Comparison of ENCODE assay signal across 8 cellular contexts in genomic region chr3:39124876-39125836, GRCh38. TPM values are rescaled to one million over a fixed set of nuclear protein-coding genes. Genes with fewer than 3 reads are reported as not detected.
DNase-seq lines count a peak whose midpoint lies in the region; ATAC-seq lines count a peak whose summit lies in the region.

No MANE protein-coding gene starts in this region.

- H3K4me3 Mint-ChIP-seq in activated naive CD4-positive, alpha-beta T cell treated with anti-CD3 and anti-CD28 coated beads, Interleukin-2, amount 10 ng/mL, durations not matched to agents 7 days and 5 days: no peak overlapping the region

- peak; percentile 48 for DNase-seq in GM03348 (ENCODE audit: low spot score)
- peak; percentile 50 for DNase-seq in SK-MEL-5 (ENCODE audit: low read depth, low spot score)
- DNase-seq in cardiac septum (ENCODE audit: low spot score): peak; percentile 70
- DNase-seq in sciatic nerve (ENCODE audit: low spot score): no peak
- no peak for DNase-seq in activated naive CD4-positive, alpha-beta T cell treated with anti-CD3 and anti-CD28 coated beads, Interleukin-2, amount 10 ng/mL, durations not matched to agents 7 days and 5 days
- no peak for DNase-seq in activated effector memory CD4-positive, alpha-beta T cell treated with anti-CD3 and anti-CD28 coated beads, Interleukin-2, amount 50 U/mL, for 16 hours

- H3K27ac Mint-ChIP-seq in activated naive CD4-positive, alpha-beta T cell treated with anti-CD3 and anti-CD28 coated beads, Interleukin-2, amount 10 ng/mL, durations not matched to agents 7 days and 5 days: no peak overlapping the region

- in situ Hi-C loops in SK-MEL-5 (cut with HindIII; ENCODE audit: low pct_unique_long_range_greater_than_20kb, low sequenced_read_pairs): loop anchor here (25.0 kb wide), 1 partner anchor 162 kb away; the partner anchor contains the start of gene CX3CR1

- peaks cover 32% of the 10 kb centered on the region for H3K27me3 Mint-ChIP-seq in activated naive CD4-positive, alpha-beta T cell treated with anti-CD3 and anti-CD28 coated beads, Interleukin-2, amount 10 ng/mL, durations not matched to agents 7 days and 5 days

- H3K36me3 Mint-ChIP-seq in activated naive CD4-positive, alpha-beta T cell treated with anti-CD3 and anti-CD28 coated beads, Interleukin-2, amount 10 ng/mL, durations not matched to agents 7 days and 5 days: no peaks in the 10 kb centered on the region

- ATAC-seq in sciatic nerve (peak; percentile 65), HG02970 (IDR thresholded peaks at IDR 0.05; ENCODE audit: low FRiP score, unreplicated experiment) (no peak), GM21619 (IDR thresholded peaks at IDR 0.05; ENCODE audit: unreplicated experiment) (no peak)

- peaks cover 27% of the 10 kb centered on the region for H3K4me1 Mint-ChIP-seq in activated naive CD4-positive, alpha-beta T cell treated with anti-CD3 and anti-CD28 coated beads, Interleukin-2, amount 10 ng/mL, durations not matched to agents 7 days and 5 days

- H3K9me3 Mint-ChIP-seq in activated naive CD4-positive, alpha-beta T cell treated with anti-CD3 and anti-CD28 coated beads, Interleukin-2, amount 10 ng/mL, durations not matched to agents 7 days and 5 days: no peaks in the 10 kb centered on the region

- CTCF ChIA-PET in activated naive CD4-positive, alpha-beta T cell treated with anti-CD3 and anti-CD28 coated beads, Interleukin-2, amount 10 ng/mL, durations not matched to agents 7 days and 5 days (lab: Charles Lee): interaction anchor here (0.6 to 6.6 kb wide), 9 partner anchors 13 to 167 kb away, joined by 3 to 83 read pairs (median 3); no protein-coding TSS in a partner anchor

- intact Hi-C loops in cardiac septum (cut with DNase I) (no loop called here), sciatic nerve (cut with DNase I) (loop anchor here (10.0 kb wide), 1 partner anchor 170 kb away; no protein-coding TSS in a partner anchor)

RNA-seq across cellular contexts. Expression of gene TTC21A, which starts 17.7 kb away (rescaled TPM):
- 0.95 and 1.7 TPM in 2 replicates for total RNA-seq in SK-MEL-5 (2014; rRNA removed; shearing (Covaris generic))
- 1.2 and 2.6 TPM in 2 replicates for polyA plus RNA-seq in SK-MEL-5 (2015; cell fraction: cytosol; rRNA removed)
- polyA plus RNA-seq in SK-MEL-5 (2015; cell fraction: nucleus; rRNA removed): 29.1 and 31.5 TPM in 2 replicates
- total RNA-seq in cardiac septum (3.0 TPM), sciatic nerve (13.4 TPM)

RNA-seq across cellular contexts. Expression of gene GORASP1, which starts 17.7 kb away (rescaled TPM):
- total RNA-seq in SK-MEL-5 (2014; rRNA removed; shearing (Covaris generic)): 56.8 and 58.2 TPM in 2 replicates
- 56.3 and 62.0 TPM in 2 replicates for polyA plus RNA-seq in SK-MEL-5 (2015; cell fraction: cytosol; rRNA removed)
- polyA plus RNA-seq in SK-MEL-5 (2015; cell fraction: nucleus; rRNA removed): 317 and 364 TPM in 2 replicates
- total RNA-seq in cardiac septum (45.9 TPM), sciatic nerve (55.8 TPM)

RNA-seq across cellular contexts. Expression of gene CSRNP1, which starts 28.2 kb away (rescaled TPM):
- total RNA-seq in SK-MEL-5 (2014; rRNA removed; shearing (Covaris generic)): 4.2 and 5.2 TPM in 2 replicates
- polyA plus RNA-seq in SK-MEL-5 (2015; cell fraction: cytosol; rRNA removed): 5.6 and 6.8 TPM in 2 replicates
- 5.8 and 6.8 TPM in 2 replicates for polyA plus RNA-seq in SK-MEL-5 (2015; cell fraction: nucleus; rRNA removed)
- total RNA-seq in cardiac septum: 11.5 TPM
- 51.7 TPM for total RNA-seq in sciatic nerve

Comparison
In these comparisons a context has a peak if more than half of its experiments do, and no peak if none do; other contexts are left out.
1. DNase-seq: peak in GM03348 (single experiment), SK-MEL-5 (single experiment) and cardiac septum (single experiment); none in sciatic nerve (single experiment), activated naive CD4-positive, alpha-beta T cell treated with anti-CD3 and anti-CD28 coated beads, Interleukin-2, amount 10 ng/mL, durations not matched to agents 7 days and 5 days (single experiment) and activated effector memory CD4-positive, alpha-beta T cell treated with anti-CD3 and anti-CD28 coated beads, Interleukin-2, amount 50 U/mL, for 16 hours (single experiment).